8 cellular contexts compared by ENCODE assay signal in genomic region chr5:151214614-151215545, GRCh38. TPM values are rescaled to one million over a fixed set of nuclear protein-coding genes. Genes with fewer than 3 reads are reported as not detected.
DNase-seq lines count a peak whose midpoint lies in the region; ATAC-seq and TF ChIP-seq lines count a peak whose summit lies in the region.

No MANE protein-coding gene starts in this region.

- H3K27me3 ChIP-seq in CD4-positive, alpha-beta T cell (ENCODE audit: control insufficient read depth, insufficient read depth, low read length), result no peaks in the 10 kb centered on the region
- H3K27me3 ChIP-seq in lower lobe of right lung (ENCODE audit: low read depth), result no peaks in the 10 kb centered on the region

- H3K9me3 ChIP-seq in CD4-positive, alpha-beta T cell (ENCODE audit: control insufficient read depth, low read length), result no peaks in the 10 kb centered on the region
- H3K9me3 ChIP-seq in lower lobe of right lung, result no peaks in the 10 kb centered on the region

- TF ChIP-seq CTCF in CD4-positive, alpha-beta T cell (IDR thresholded peaks at IDR 0.05), result no peak
- no peak for TF ChIP-seq CTCF in lower lobe of right lung (IDR thresholded peaks at IDR 0.05)

- ATAC-seq in CD4-positive, alpha-beta T cell (ENCODE audit: poor library complexity), result no peak
- ATAC-seq in GM19328 (IDR thresholded peaks at IDR 0.05; ENCODE audit: unreplicated experiment) (peak; percentile 49), HG03378 (IDR thresholded peaks at IDR 0.05; ENCODE audit: unreplicated experiment) (peak; percentile 44), lower lobe of right lung (peak; percentile 63 to 73)

- peaks cover 94% of the 10 kb centered on the region for H3K4me1 Mint-ChIP-seq in CD4-positive, alpha-beta T cell (ENCODE audit: low read depth)
- peaks cover 88% of the 10 kb centered on the region for H3K4me1 Mint-ChIP-seq in activated T-cell treated with anti-CD3 and anti-CD28 coated beads, Interleukin-2, amount 50 U/mL, for 24 hours (ENCODE audit: low read depth)

- H3K36me3 Mint-ChIP-seq in CD4-positive, alpha-beta T cell (ENCODE audit: low read depth), result peaks cover 69% of the 10 kb centered on the region
- H3K36me3 Mint-ChIP-seq in activated T-cell treated with anti-CD3 and anti-CD28 coated beads, Interleukin-2, amount 50 U/mL, for 24 hours (ENCODE audit: low read depth), result peaks cover 63% of the 10 kb centered on the region

- peak overlapping the region; percentile 94 for H3K27ac Mint-ChIP-seq in CD4-positive, alpha-beta T cell
- peak overlapping the region; percentile 97 for H3K27ac Mint-ChIP-seq in activated T-cell treated with anti-CD3 and anti-CD28 coated beads, Interleukin-2, amount 50 U/mL, for 24 hours

- peak in 1 of 10 experiments; percentile 20 for DNase-seq in CD4-positive, alpha-beta T cell
- DNase-seq in activated T-cell treated with anti-CD3 and anti-CD28 coated beads, Interleukin-2, amount 50 U/mL, for 24 hours, result peak; percentile 54
- no peak for DNase-seq in lower lobe of right lung
- no peak for DNase-seq in D341Med (ENCODE audit: low spot score)
- DNase-seq in GDM1 (lab: John Stamatoyannopoulos, UW), result no peak
- DNase-seq in OCI-M2 (lab: John Stamatoyannopoulos, UW; ENCODE audit: unreplicated experiment), result no peak

- intact Hi-C loops in CD4-positive, alpha-beta T cell (cut with DNase I, micrococcal nuclease), result loop anchor here (1.0 to 5.0 kb wide), 5 partner anchors 7 to 133 kb away; partner anchors contain the start of genes ANXA6 (in 1 of the 2), GM2A (in 1 of the 2) and TNIP1 (in 1 of the 2)
- intact Hi-C loops in lower lobe of right lung (cut with DNase I), result no loop called here

- CTCF ChIA-PET in CD4-positive, alpha-beta T cell (lab: Charles Lee), result interaction anchor here (0.6 to 5.1 kb wide), 3 partner anchors 9 to 741 kb away, joined by 3 to 33 read pairs (median 4); partner anchors contain the start of gene CCDC69

- peaks cover 70% of the 10 kb centered on the region for H3K4me1 ChIP-seq in lower lobe of right lung

- peak overlapping the region; percentile 89 for H3K4me3 Mint-ChIP-seq in CD4-positive, alpha-beta T cell
- H3K4me3 Mint-ChIP-seq in activated T-cell treated with anti-CD3 and anti-CD28 coated beads, Interleukin-2, amount 50 U/mL, for 24 hours, result peak overlapping the region; percentile 82

- POLR2A ChIA-PET in CD4-positive, alpha-beta T cell (lab: Charles Lee), result interaction anchor here (0.5 to 6.2 kb wide), 22 partner anchors 8 to 758 kb away, joined by 3 to 223 read pairs (median 4); partner anchors contain the start of genes CCDC69 and GM2A

- peaks cover 6% of the 10 kb centered on the region for H3K36me3 ChIP-seq in lower lobe of right lung

- H3K27ac ChIP-seq in CD4-positive, alpha-beta T cell (ENCODE audit: low read depth, low read length), result peak overlapping the region; percentile 97
- H3K27ac ChIP-seq in lower lobe of right lung, result peak overlapping the region; percentile 91

- peak overlapping the region; percentile 36 for H3K4me3 ChIP-seq in lower lobe of right lung

- H3K9me3 Mint-ChIP-seq in CD4-positive, alpha-beta T cell, result no peaks in the 10 kb centered on the region
- H3K9me3 Mint-ChIP-seq in activated T-cell treated with anti-CD3 and anti-CD28 coated beads, Interleukin-2, amount 50 U/mL, for 24 hours, result no peaks in the 10 kb centered on the region

- no peaks in the 10 kb centered on the region for H3K27me3 Mint-ChIP-seq in CD4-positive, alpha-beta T cell
- no peaks in the 10 kb centered on the region for H3K27me3 Mint-ChIP-seq in activated T-cell treated with anti-CD3 and anti-CD28 coated beads, Interleukin-2, amount 50 U/mL, for 24 hours

RNA-seq across cellular contexts. Expression of gene CCDC69, which starts 9.0 kb away (rescaled TPM):
- 10 to 100 TPM; 68.0 to 68.9 TPM for total RNA-seq in CD4-positive, alpha-beta T cell
- 79.0 TPM for total RNA-seq in lower lobe of right lung

RNA-seq across cellular contexts. Expression of gene GM2A, which starts 38.1 kb away (rescaled TPM):
- total RNA-seq in CD4-positive, alpha-beta T cell, result 1 to 10 TPM; 3.1 to 4.1 TPM
- 129 TPM for total RNA-seq in lower lobe of right lung

RNA-seq across cellular contexts. Expression of gene ANXA6, which starts 57.3 kb away (rescaled TPM):
- 100 to 1,000 TPM; 108 to 130 TPM for total RNA-seq in CD4-positive, alpha-beta T cell
- total RNA-seq in lower lobe of right lung, result 120 TPM

Comparison
In these comparisons a context has a peak if more than half of its experiments do, and no peak if none do; other contexts are left out.
1. RNA of gene GM2A, which starts 38.1 kb away (total RNA-seq): 129 TPM in lower lobe of right lung (single experiment); 3.1 to 4.1 TPM in CD4-positive, alpha-beta T cell; every median in the first group is over 10 times any median in the second.